In genomic region chr3:33915796-33916589, GRCh38 we compare ENCODE assay signal across 8 cellular contexts.
DNase-seq lines count a peak whose midpoint lies in the region; ATAC-seq and TF ChIP-seq lines count a peak whose summit lies in the region.

No MANE protein-coding gene starts in this region.

- H3K27me3 ChIP-seq in adipocyte (replicated peaks; ENCODE audit: control insufficient read depth, insufficient read depth, low read length) (peaks cover 8% of the 10 kb centered on the region), prostate gland (replicated peaks; ENCODE audit: insufficient read depth) (no peaks in the 10 kb centered on the region)

- H3K9ac ChIP-seq in adipocyte (ENCODE audit: low read length): no peak overlapping the region

- TF ChIP-seq CTCF in AG09319 (IDR thresholded peaks at IDR 0.05; ENCODE audit: low read depth, low read length): peak; percentile 43
- TF ChIP-seq CTCF in prostate gland (IDR thresholded peaks at IDR 0.05): no peak

- H3K4me3 ChIP-seq in adipocyte (ENCODE audit: low read length) (no peak overlapping the region), prostate gland (no peak overlapping the region)

- WGBS in prostate gland: 53% methylated on average over 9 of the region's 9 CpGs

- DNase-seq in AG09319 (ENCODE audit: extremely low read depth, low read depth) (no peak), adipocyte (ENCODE audit: low read depth) (peak; percentile 16), left kidney (ENCODE audit: low read depth, low spot score) (peak; percentile 86), NCI-H2227 treated with DMSO at 0.1 percent for 48 hours (lab: John Stamatoyannopoulos, UW) (no peak), prostate gland (ENCODE audit: low spot score) (no peak)

- H3K27ac ChIP-seq in prostate gland: no peak overlapping the region

- intact Hi-C loops in prostate gland (cut with DNase I): no loop called here

- H3K9me3 ChIP-seq in adipocyte (ENCODE audit: control insufficient read depth, low read length) (no peaks in the 10 kb centered on the region), prostate gland (no peaks in the 10 kb centered on the region)

- ATAC-seq in GM19395 (IDR thresholded peaks at IDR 0.05; ENCODE audit: unreplicated experiment) (peak; percentile 87), HG03571 (IDR thresholded peaks at IDR 0.05; ENCODE audit: unreplicated experiment) (peak; percentile 52), HG02840 (IDR thresholded peaks at IDR 0.05; ENCODE audit: low FRiP score, unreplicated experiment) (no peak)

- no peak for TF ChIP-seq POLR2A in prostate gland (IDR thresholded peaks at IDR 0.05)

- H3K36me3 ChIP-seq in adipocyte (ENCODE audit: control insufficient read depth, insufficient read depth, low read length, severe bottlenecking) (no peaks in the 10 kb centered on the region), prostate gland (no peaks in the 10 kb centered on the region)

- H3K4me1 ChIP-seq in adipocyte (ENCODE audit: control insufficient read depth, insufficient read depth, low read length) (peaks cover 3% of the 10 kb centered on the region), prostate gland (replicated peaks) (no peaks in the 10 kb centered on the region)

Comparison
In these comparisons a context has a peak if more than half of its experiments do, and no peak if none do; other contexts are left out.
1. DNase-seq: peak in adipocyte (single experiment) and left kidney (single experiment); none in AG09319 (single experiment), NCI-H2227 treated with DMSO at 0.1 percent for 48 hours (single experiment) and prostate gland (single experiment).